19 cellular contexts compared by ENCODE assay signal in the genomic region with DNA sequence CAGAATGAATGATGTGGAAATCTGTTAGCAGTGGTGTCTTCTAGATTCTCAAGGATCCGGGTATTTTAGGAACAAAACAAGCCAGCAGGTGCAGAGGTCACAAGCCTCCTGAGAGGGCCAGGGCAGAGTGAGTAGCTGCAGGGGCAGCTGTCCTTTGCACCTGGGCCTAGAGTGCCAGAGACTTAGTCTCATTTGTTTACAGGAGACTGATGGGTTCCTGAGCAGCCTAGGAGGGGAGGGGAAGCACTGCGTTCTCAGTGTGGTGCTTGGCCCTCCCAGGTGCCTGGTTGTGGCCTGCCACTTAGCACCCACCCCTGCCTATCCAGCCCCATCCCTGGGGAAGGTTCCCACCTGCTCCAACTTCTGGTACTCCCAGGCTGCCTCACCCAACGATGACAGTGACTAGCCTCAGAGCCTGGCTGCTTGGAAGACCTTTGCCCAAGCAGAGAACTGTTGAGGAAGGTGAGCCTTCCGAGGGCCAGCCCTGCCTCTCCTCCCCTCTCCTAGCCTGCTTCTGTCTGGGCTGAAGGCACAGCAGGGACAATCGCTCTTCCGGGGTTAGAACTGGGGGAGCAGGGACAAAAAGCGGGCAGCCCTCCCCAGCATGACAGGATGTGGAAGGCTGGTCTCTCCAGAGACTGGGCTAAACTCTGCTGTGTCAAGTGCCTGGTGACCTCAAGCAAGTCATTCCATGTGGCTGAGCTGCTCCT. TPM values are rescaled to one million over a fixed set of nuclear protein-coding genes. Genes with fewer than 3 reads are reported as not detected.
A peak's percentile ranks its signal among the peaks of the same experiment; 100 is the strongest.
DNase-seq lines count a peak whose midpoint lies in the region; ATAC-seq and TF ChIP-seq lines count a peak whose summit lies in the region.
"Had no signal": no experiment of that assay in that cellular context is flagged by ENCODE, and none has a peak within 500 bp of the region (broad histone marks: within the 10 kb centered on the region; RNA-seq: fewer than 3 reads in every experiment).

No MANE protein-coding gene starts in this region.

- ATAC-seq in HG03159 (IDR thresholded peaks at IDR 0.05; ENCODE audit: unreplicated experiment) = no peak
- ATAC-seq: activated naive CD8-positive, alpha-beta T cell treated with anti-CD3 and anti-CD28 coated beads, Interleukin-2, amount 50 U/mL, for 24 hours; effector memory CD8-positive, alpha-beta T cell had no signal

- peak overlapping the region; percentile 3 for H3K9ac ChIP-seq in Loucy (ENCODE audit: low read depth, low read length, poor library complexity, severe bottlenecking)

- intact Hi-C loops in posterior vena cava (cut with DNase I) = no loop called here

- H3K4me3 ChIP-seq in Loucy (ENCODE audit: low read length, poor library complexity, severe bottlenecking) = no peak overlapping the region
- H3K4me3 ChIP-seq: skin epidermis, thyroid gland had no signal

- no peak overlapping the region for H2AFZ ChIP-seq in Loucy (ENCODE audit: low read length)

- no peaks in the 10 kb centered on the region for H3K27me3 ChIP-seq in Loucy (ENCODE audit: insufficient read depth, low read length, poor library complexity, severe bottlenecking)
- H3K27me3 ChIP-seq: thyroid gland had no signal

- H3K79me2 ChIP-seq in Loucy (ENCODE audit: insufficient read depth, low read length) = peaks cover 100% of the 10 kb centered on the region

- no peak for TF ChIP-seq CTCF in Loucy (conservative IDR thresholded peaks at IDR 0.05; ENCODE audit: low read length)

- no peaks in the 10 kb centered on the region for H3K9me2 ChIP-seq in Loucy (replicated peaks; ENCODE audit: low read depth, low read length)

- H3K36me3 ChIP-seq in Loucy (ENCODE audit: insufficient read depth, low read length) = peaks cover 8% of the 10 kb centered on the region; the same call in 1 of the 2 replicates
- H3K36me3 ChIP-seq: thyroid gland had no signal

- peaks cover 3% of the 10 kb centered on the region for H3F3A ChIP-seq in Loucy (ENCODE audit: low read depth)

- peaks cover 71% of the 10 kb centered on the region for H3K4me1 ChIP-seq in Loucy (ENCODE audit: insufficient read depth, low read length, poor library complexity, severe bottlenecking)

- DNase-seq in NCI-H146 (lab: John Stamatoyannopoulos, UW) (peak; percentile 32), NCI-H146 treated with DMSO at 0.1 percent for 48 hours (lab: John Stamatoyannopoulos, UW; ENCODE audit: unreplicated experiment) (no peak), germinal center (ENCODE audit: low spot score) (peak; percentile 25), posterior vena cava (ENCODE audit: low spot score) (peak; percentile 69), GM19240 (ENCODE audit: insufficient read length, low spot score) (no peak)
- DNase-seq in effector CD8-positive, alpha-beta T cell (lab: John Stamatoyannopoulos, UW) = no peak
- DNase-seq: 8988T; activated CD4-positive, alpha-beta T cell treated with anti-CD3 and anti-CD28 coated beads for 1 hour; activated naive CD8-positive, alpha-beta T cell treated with anti-CD3 and anti-CD28 coated beads, Interleukin-2, amount 50 U/mL, for 24 hours; activated T-cell treated with anti-CD3 and anti-CD28 coated beads, Interleukin-2, amount 50 U/mL, for 24 hours; central memory CD4-positive, alpha-beta T cell; DMS79 treated with DMSO at 0.1 percent for 48 hours; effector memory CD8-positive, alpha-beta T cell; hippocampal formation; NCI-H1092 treated with DMSO at 0.1 percent for 48 hours; thyroid gland had no signal

- peaks cover 69% of the 10 kb centered on the region for H4K20me1 ChIP-seq in Loucy (ENCODE audit: insufficient read depth, low read length, poor library complexity, severe bottlenecking)

- H3K9me3 ChIP-seq in Loucy (ENCODE audit: insufficient read depth, low read depth, low read length) = no peaks in the 10 kb centered on the region
- H3K9me3 ChIP-seq: thyroid gland had no signal

- H3K4me2 ChIP-seq in Loucy (ENCODE audit: low read depth, low read length, poor library complexity, severe bottlenecking) = peak overlapping the region; percentile 36

RNA-seq across cellular contexts. Expression of gene KCNQ1OT1, which starts 10.1 kb away (rescaled TPM):
- 1 to 10 TPM; 1.8 to 3.5 TPM for total RNA-seq in posterior vena cava

Comparison
In these comparisons a context has a peak if more than half of its experiments do, and no peak if none do; other contexts are left out.
1. DNase-seq: peak in NCI-H146 (single experiment), germinal center (single experiment) and posterior vena cava (single experiment); none in NCI-H146 treated with DMSO at 0.1 percent for 48 hours (single experiment), GM19240 (single experiment) and effector CD8-positive, alpha-beta T cell (single experiment).